ENCODE assay signal across 33 cellular contexts in genomic region chr2:37068671-37069070, GRCh38.
"Had no signal": no experiment of that assay in that cellular context is flagged by ENCODE, and none has a peak within 500 bp of the region (broad histone marks: within the 10 kb centered on the region; RNA-seq: fewer than 3 reads in every experiment).

No MANE protein-coding gene starts in this region.

- H3K9me2 ChIP-seq: SK-N-SH had no signal

- H3K27ac Mint-ChIP-seq: activated B cell treated with CpG ODN at 0.5 μM for 24 hours; activated CD4-positive, alpha-beta memory T cell treated with anti-CD3 and anti-CD28 coated beads, Interleukin-2, amount 10 ng/mL, durations not matched to agents 7 days and 5 days; activated CD8-positive, alpha-beta memory T cell treated with anti-CD3 and anti-CD28 coated beads, Interleukin-2, amount 10 ng/mL, durations not matched to agents 7 days and 5 days; activated naive CD8-positive, alpha-beta T cell treated with anti-CD3 and anti-CD28 coated beads, Interleukin-2, amount 10 ng/mL, durations not matched to agents 7 days and 5 days; T-cell had no signal

- H3K4me3 Mint-ChIP-seq: activated B cell treated with CpG ODN at 0.5 μM for 24 hours; activated CD4-positive, alpha-beta memory T cell treated with anti-CD3 and anti-CD28 coated beads, Interleukin-2, amount 10 ng/mL, durations not matched to agents 7 days and 5 days; activated CD8-positive, alpha-beta memory T cell treated with anti-CD3 and anti-CD28 coated beads, Interleukin-2, amount 10 ng/mL, durations not matched to agents 7 days and 5 days; activated naive CD8-positive, alpha-beta T cell treated with anti-CD3 and anti-CD28 coated beads, Interleukin-2, amount 10 ng/mL, durations not matched to agents 7 days and 5 days; T-cell had no signal

- H3K9ac ChIP-seq: KMS-11, SK-N-SH had no signal

- H3K9me3 Mint-ChIP-seq: activated B cell treated with CpG ODN at 0.5 μM for 24 hours; activated CD4-positive, alpha-beta memory T cell treated with anti-CD3 and anti-CD28 coated beads, Interleukin-2, amount 10 ng/mL, durations not matched to agents 7 days and 5 days; activated naive CD8-positive, alpha-beta T cell treated with anti-CD3 and anti-CD28 coated beads, Interleukin-2, amount 10 ng/mL, durations not matched to agents 7 days and 5 days; T-cell had no signal

- ATAC-seq: activated CD8-positive, alpha-beta memory T cell treated with anti-CD3 and anti-CD28 coated beads, Interleukin-2, amount 10 ng/mL, durations not matched to agents 7 days and 5 days; body of pancreas; PC-3; T-cell had no signal

- DNase-seq: activated B cell treated with CpG ODN at 0.5 μM for 24 hours; activated CD4-positive, alpha-beta memory T cell treated with anti-CD3 and anti-CD28 coated beads, Interleukin-2, amount 10 ng/mL, durations not matched to agents 7 days and 5 days; activated CD4-positive, alpha-beta T cell treated with anti-CD3 and anti-CD28 coated beads for 48 hours; activated CD4-positive, CD25-positive, alpha-beta regulatory T cell treated with anti-CD3 and anti-CD28 coated beads, Interleukin-2, amount 50 U/mL, for 72 hours; activated CD8-positive, alpha-beta memory T cell treated with anti-CD3 and anti-CD28 coated beads for 24 hours; activated CD8-positive, alpha-beta memory T cell treated with anti-CD3 and anti-CD28 coated beads, Interleukin-2, amount 10 ng/mL, durations not matched to agents 7 days and 5 days; activated CD8-positive, alpha-beta memory T cell treated with anti-CD3 and anti-CD28 coated beads, Interleukin-2, amount 50 U/mL, for 48 hours; activated effector memory CD4-positive, alpha-beta T cell treated with Interleukin-2 at 50 U/mL for 16 hours; activated naive CD4-positive, alpha-beta T cell treated with anti-CD3 and anti-CD28 coated beads, Interleukin-2, amount 50 U/mL, for 16 hours; activated naive CD8-positive, alpha-beta T cell treated with anti-CD3 and anti-CD28 coated beads, Interleukin-2, amount 10 ng/mL, durations not matched to agents 7 days and 5 days; activated T-cell treated with anti-CD3 and anti-CD28 coated beads, Interleukin-2, amount 50 U/mL, for 48 hours; body of pancreas; NCI-H1048; NCI-H1105 treated with DMSO at 0.1 percent for 48 hours; NCI-H1436; NCI-H1694; NCI-H1930; NCI-H2081 treated with DMSO at 0.1 percent for 48 hours; NCI-H510A; NCI-H526; NCI-H748 treated with DMSO at 0.1 percent for 48 hours; NK-92 treated with Interleukin-12 subunit alpha and Interleukin-12 subunit beta, amount 100 ng/mL, for 24 hours; PC-3; Peyer's patch; RPMI8226; SHP77 treated with DMSO at 0.1 percent for 48 hours; SK-N-SH; T-cell; T-helper 2 cell; T-helper 9 cell had no signal

- H3K27me3 ChIP-seq: body of pancreas, breast epithelium, Peyer's patch, SJSA1 had no signal

- H3K4me1 ChIP-seq: body of pancreas, breast epithelium, Peyer's patch, SJSA1 had no signal

- H3K4me2 ChIP-seq: KMS-11, SK-N-SH had no signal

- H3K27me3 Mint-ChIP-seq: activated B cell treated with CpG ODN at 0.5 μM for 24 hours; activated CD4-positive, alpha-beta memory T cell treated with anti-CD3 and anti-CD28 coated beads, Interleukin-2, amount 10 ng/mL, durations not matched to agents 7 days and 5 days; activated CD8-positive, alpha-beta memory T cell treated with anti-CD3 and anti-CD28 coated beads, Interleukin-2, amount 10 ng/mL, durations not matched to agents 7 days and 5 days; activated naive CD8-positive, alpha-beta T cell treated with anti-CD3 and anti-CD28 coated beads, Interleukin-2, amount 10 ng/mL, durations not matched to agents 7 days and 5 days; T-cell had no signal

- H3K27ac ChIP-seq: body of pancreas, breast epithelium, KMS-11, Peyer's patch, SJSA1 had no signal

- H3K9me3 ChIP-seq: body of pancreas, breast epithelium, Peyer's patch, SJSA1, SK-N-SH had no signal

- H3K4me3 ChIP-seq: body of pancreas, breast epithelium, Peyer's patch, SJSA1 had no signal
